ENCODE assay signal across 30 cellular contexts in genomic region chr21:26923986-26924385, GRCh38. TPM values are rescaled to one million over a fixed set of nuclear protein-coding genes. Genes with fewer than 3 reads are reported as not detected.
"Had no signal": no experiment of that assay in that cellular context is flagged by ENCODE, and none has a peak within 500 bp of the region (broad histone marks: within the 10 kb centered on the region; RNA-seq: fewer than 3 reads in every experiment).

No MANE protein-coding gene starts in this region.

- H3K4me3 ChIP-seq: colonic mucosa, esophagus squamous epithelium, gastroesophageal sphincter had no signal

- H3K9me3 ChIP-seq: colonic mucosa, esophagus squamous epithelium, gastroesophageal sphincter had no signal

- DNase-seq: activated B cell treated with CpG ODN at 0.5 μM for 24 hours; activated CD4-positive, alpha-beta T cell treated with anti-CD3 and anti-CD28 coated beads for 48 hours; activated CD4-positive, alpha-beta T cell treated with anti-CD3 and anti-CD28 coated beads, Interleukin-2, amount 50 U/mL, for 1 hour; activated CD4-positive, alpha-beta T cell treated with anti-CD3 and anti-CD28 coated beads, Interleukin-2, amount 50 U/mL, for 48 hours; activated CD8-positive, alpha-beta memory T cell treated with anti-CD3 and anti-CD28 coated beads for 24 hours; activated CD8-positive, alpha-beta T cell treated with anti-CD3 and anti-CD28 coated beads for 36 hours; activated effector memory CD4-positive, alpha-beta T cell treated with Interleukin-2 at 50 U/mL for 16 hours; activated gamma-delta T cell treated with Interleukin-2 at 50 U/mL for 16 hours; activated naive CD4-positive, alpha-beta T cell treated with anti-CD3 and anti-CD28 coated beads, Interleukin-2, amount 50 U/mL, for 16 hours; activated naive CD4-positive, alpha-beta T cell treated with Interleukin-2 at 50 U/mL for 16 hours; activated T-cell treated with anti-CD3 and anti-CD28 coated beads, Interleukin-2, amount 50 U/mL, for 4 hours; amniotic stem cell; anterior cingulate cortex; brain microvascular endothelial cell; caudate nucleus; colonic mucosa; effector CD8-positive, alpha-beta T cell; esophagus squamous epithelium; foreskin melanocyte; T-helper 1 cell; T-helper 17 cell; T1000; WERI-Rb-1 had no signal

- H3K36me3 ChIP-seq: brain microvascular endothelial cell, colonic mucosa, WERI-Rb-1 had no signal

- H3K27me3 ChIP-seq: brain microvascular endothelial cell, colonic mucosa, esophagus squamous epithelium, gastroesophageal sphincter had no signal

- ATAC-seq: activated CD4-positive, CD25-positive, alpha-beta regulatory T cell treated with anti-CD3 and anti-CD28 coated beads, Interleukin-2, amount 50 U/mL, for 24 hours; activated CD8-positive, alpha-beta T cell treated with anti-CD3 and anti-CD28 coated beads for 36 hours; activated T-cell treated with anti-CD3 and anti-CD28 coated beads, Interleukin-2, amount 50 U/mL, for 4 hours; activated T-helper 17 cell treated with anti-CD3 and anti-CD28 coated beads, Interleukin-2, amount 50 U/mL, for 72 hours; gastroesophageal sphincter; T-helper 17 cell had no signal

- FAIRE-seq: astrocyte, endometrium, endothelial cell of umbilical vein had no signal

- H3K4me1 ChIP-seq: colonic mucosa, esophagus squamous epithelium, gastroesophageal sphincter had no signal

- H3K27ac ChIP-seq: brain microvascular endothelial cell, colonic mucosa, epithelial cell of prostate, esophagus squamous epithelium, gastroesophageal sphincter, WERI-Rb-1 had no signal

RNA-seq across cellular contexts. Expression of gene ADAMTS5, which starts 42.9 kb away (rescaled TPM):
- total RNA-seq: activated B cell treated with CpG ODN at 0.5 μM for 24 hours; activated CD8-positive, alpha-beta T cell treated with anti-CD3 and anti-CD28 coated beads for 36 hours; activated T-cell treated with anti-CD3 and anti-CD28 coated beads, Interleukin-2, amount 50 U/mL, for 4 hours; activated T-helper 17 cell treated with anti-CD3 and anti-CD28 coated beads, Interleukin-2, amount 50 U/mL, for 72 hours; endothelial cell of umbilical vein; T-helper 17 cell had no signal
- polyA plus RNA-seq: endothelial cell of umbilical vein had no signal
